14 cellular contexts compared by ENCODE assay signal in the genomic region with DNA sequence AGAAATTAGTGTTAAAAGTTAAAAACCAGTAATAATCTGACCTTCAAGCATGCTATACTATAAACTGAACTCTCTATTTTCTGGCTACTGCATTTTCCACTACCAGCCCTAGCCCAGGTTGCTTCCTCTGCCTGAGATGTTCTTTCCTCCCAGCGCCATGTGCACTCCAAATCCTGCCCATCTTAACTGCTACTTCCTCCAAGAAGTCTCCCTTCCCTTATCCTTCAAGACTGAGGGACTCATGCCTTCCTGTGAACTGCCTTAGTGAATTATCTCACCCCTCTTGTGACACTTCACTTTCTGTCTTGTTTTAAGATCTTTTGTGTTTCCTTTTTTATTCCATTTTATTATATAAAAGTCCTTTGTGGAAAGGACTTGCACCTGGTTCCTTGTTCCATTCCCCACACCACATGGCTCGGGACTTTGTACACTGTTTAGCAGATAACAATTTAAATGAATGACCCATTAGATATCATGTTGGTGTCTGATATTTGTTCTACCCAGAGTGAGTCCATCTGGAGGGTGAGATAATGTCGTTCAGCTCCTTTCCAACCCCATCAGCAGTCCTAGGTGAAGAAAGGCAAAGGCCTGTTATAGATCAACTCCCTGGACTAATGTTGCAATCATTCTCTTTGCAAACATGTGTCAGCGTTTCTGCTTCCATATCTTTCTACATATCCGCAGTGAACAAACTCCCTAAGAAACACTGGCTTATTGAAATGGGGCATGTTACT. TPM values are rescaled to one million over a fixed set of nuclear protein-coding genes. Genes with fewer than 3 reads are reported as not detected.
A peak's percentile ranks its signal among the peaks of the same experiment; 100 is the strongest.
DNase-seq lines count a peak whose midpoint lies in the region; ATAC-seq and TF ChIP-seq lines count a peak whose summit lies in the region.
"Had no signal": no experiment of that assay in that cellular context is flagged by ENCODE, and none has a peak within 500 bp of the region (broad histone marks: within the 10 kb centered on the region; RNA-seq: fewer than 3 reads in every experiment).

No MANE protein-coding gene starts in this region.

- H3K27me3 ChIP-seq in A673 (replicated peaks; ENCODE audit: insufficient read depth, low read depth, low read length, poor library complexity) (no peaks in the 10 kb centered on the region), colonic mucosa (no peaks in the 10 kb centered on the region), right lobe of liver (no peaks in the 10 kb centered on the region), psoas muscle (ENCODE audit: insufficient read depth in 3 of 3, low read length in 2 of 3) (peaks cover 0 to 3% (median 2%) of the 10 kb centered on the region in 3 donors)

- H3K9ac ChIP-seq in colonic mucosa (ENCODE audit: low read depth in 2 of 2, low read length in 2 of 2), result no peak overlapping the region

- BruUV-seq in A673 (replicated peaks; lab: Mats Ljungman, UMichigan) (no TSS peak), OCI-LY7 (replicated peaks; lab: Mats Ljungman, UMichigan) (no TSS peak)

- H3K36me3 ChIP-seq in A673 (ENCODE audit: insufficient read depth, low read length, poor library complexity, severe bottlenecking) (no peaks in the 10 kb centered on the region), colonic mucosa (no peaks in the 10 kb centered on the region), right lobe of liver (no peaks in the 10 kb centered on the region), OCI-LY7 (ENCODE audit: insufficient read depth, low read length) (no peaks in the 10 kb centered on the region), psoas muscle (ENCODE audit: insufficient read depth in 1 of 2, low read depth in 1 of 2) (no peaks in the 10 kb centered on the region)

- ATAC-seq in right lobe of liver (peak; percentile 87 to 96 (median 90)), psoas muscle (no peak)

- H4K20me1 ChIP-seq in OCI-LY7 (ENCODE audit: insufficient read depth, low read length), result no peaks in the 10 kb centered on the region

- intact Hi-C loops in A673 (cut with micrococcal nuclease; ENCODE audit: unreplicated experiment), result no loop called here
- intact Hi-C loops in colonic mucosa (cut with DNase I), result no loop called here
- intact Hi-C loops in right lobe of liver (cut with DNase I), result no loop called here
- intact Hi-C loops in OCI-LY7 (cut with micrococcal nuclease; ENCODE audit: unreplicated experiment), result no loop called here
- intact Hi-C loops in psoas muscle (cut with DNase I), result no loop called here

- H3K9me3 ChIP-seq in A673 (ENCODE audit: low read depth, low read length, poor library complexity, severe bottlenecking) (no peaks in the 10 kb centered on the region), colonic mucosa (no peaks in the 10 kb centered on the region), right lobe of liver (no peaks in the 10 kb centered on the region), OCI-LY7 (ENCODE audit: low read length) (no peaks in the 10 kb centered on the region), psoas muscle (no peaks in the 10 kb centered on the region)

- H3K4me2 ChIP-seq in OCI-LY7 (ENCODE audit: low read length), result no peak overlapping the region

- CTCF ChIA-PET in A673 (lab: Charles Lee) (no interaction called here), OCI-LY7 (lab: Charles Lee; ENCODE audit: unreplicated experiment) (no interaction called here)

- 9% methylated on average over 5 of the region's 5 CpGs for WGBS in right lobe of liver (ENCODE audit: insufficient coverage, low coverage, low lambda C conversion rate, missing lambda C conversion rate)
- 80 to 85% (median 82%) methylated on average over 5 of the region's 5 CpGs for WGBS in psoas muscle, 3 donors

- peak overlapping the region; percentile 39 for H3K27ac ChIP-seq in A673 (ENCODE audit: low read depth, low read length, poor library complexity, severe bottlenecking)
- H3K27ac ChIP-seq in colonic mucosa, result peak overlapping the region; percentile 82
- peak overlapping the region; percentile 2 to 84 (median 25) for H3K27ac ChIP-seq in right lobe of liver
- H3K27ac ChIP-seq in OCI-LY7 (ENCODE audit: low read depth, low read length, poor library complexity, severe bottlenecking), result no peak overlapping the region
- no peak overlapping the region for H3K27ac ChIP-seq in psoas muscle
- H3K27ac ChIP-seq: skin epidermis had no signal

- H3K4me3 ChIP-seq in A673 (ENCODE audit: low read depth, low read length, poor library complexity, severe bottlenecking) (no peak overlapping the region), colonic mucosa (no peak overlapping the region), right lobe of liver (no peak overlapping the region), OCI-LY7 (ENCODE audit: low read depth, low read length, poor library complexity, severe bottlenecking) (no peak overlapping the region), psoas muscle (no peak overlapping the region)
- H3K4me3 ChIP-seq: skin epidermis had no signal

- POLR2A ChIA-PET in A673 (lab: Charles Lee; ENCODE audit: low non-redundant PET) (no interaction called here), OCI-LY7 (lab: Charles Lee) (no interaction called here)

- H3K79me2 ChIP-seq in OCI-LY7 (ENCODE audit: insufficient read depth, low read depth, low read length), result no peaks in the 10 kb centered on the region

- no peaks in the 10 kb centered on the region for H3K9me2 ChIP-seq in OCI-LY7 (ENCODE audit: insufficient read depth, low read length)

- TF ChIP-seq CTCF in A673 (conservative IDR thresholded peaks at IDR 0.05; ENCODE audit: low read depth, low read length) (no peak), colonic mucosa (IDR thresholded peaks at IDR 0.05) (no peak), right lobe of liver (IDR thresholded peaks at IDR 0.05) (no peak), OCI-LY7 (conservative IDR thresholded peaks at IDR 0.05; ENCODE audit: low read length) (no peak), psoas muscle (IDR thresholded peaks at IDR 0.05) (no peak)

- no peak overlapping the region for H2AFZ ChIP-seq in OCI-LY7 (ENCODE audit: low read length)

- no peak for TF ChIP-seq POLR2A in right lobe of liver (IDR thresholded peaks at IDR 0.05)

- peaks cover 33% of the 10 kb centered on the region for H3K4me1 ChIP-seq in A673 (ENCODE audit: insufficient read depth, low read length, poor library complexity, severe bottlenecking)
- peaks cover 8% of the 10 kb centered on the region for H3K4me1 ChIP-seq in colonic mucosa
- peaks cover 0 to 48% (median 14%) of the 10 kb centered on the region in 4 donors for H3K4me1 ChIP-seq in right lobe of liver
- H3K4me1 ChIP-seq in OCI-LY7 (ENCODE audit: insufficient read depth, low read length, poor library complexity, severe bottlenecking), result no peaks in the 10 kb centered on the region
- H3K4me1 ChIP-seq in psoas muscle, result no peaks in the 10 kb centered on the region

- DNase-seq in A673 (ENCODE audit: low spot score), result no peak
- peak; percentile 65 for DNase-seq in MV-4-11 (lab: John Stamatoyannopoulos, UW)
- peak; percentile 33 for DNase-seq in colonic mucosa
- DNase-seq in right lobe of liver, result peak in 1 of 3 donors; percentile 61
- no peak for DNase-seq in NCI-H1930 (lab: John Stamatoyannopoulos, UW)
- DNase-seq in OCI-LY7 (ENCODE audit: low spot score), result no peak
- DNase-seq in psoas muscle, result no peak
- DNase-seq in NCI-H1436 (lab: John Stamatoyannopoulos, UW), result no peak
- DNase-seq: activated CD4-positive, alpha-beta T cell treated with anti-CD3 and anti-CD28 coated beads for 4 hours; dermis blood vessel endothelial cell; midbrain; NCI-H2107; SHP77 had no signal

RNA-seq across cellular contexts. Expression of a gene that starts 20.9 kb away (rescaled TPM):
- 118 and 122 TPM in 2 replicates for total RNA-seq in A673 (2021)
- total RNA-seq in colonic mucosa, result 100 to 1,000 TPM in 1 of 2 donors, 10 to 100 TPM in 1; 83.3 to 101 TPM
- 10 to 100 TPM; 25.2 to 70.0 (median 39.5) TPM for total RNA-seq in right lobe of liver
- 29.4 and 37.6 TPM in 2 replicates for total RNA-seq in OCI-LY7 (2014; rRNA removed; shearing (Covaris generic))
- total RNA-seq in OCI-LY7 (2022), result 65.4 and 68.5 TPM in 2 replicates
- total RNA-seq in psoas muscle, result 10 to 100 TPM; 54.9 to 68.2 (median 58.9) TPM
- polyA plus RNA-seq in psoas muscle, result 10 to 100 TPM; 19.0 to 41.4 (median 37.5) TPM

Comparison
In these comparisons a context has a peak if more than half of its experiments do, and no peak if none do; other contexts are left out.
1. DNase-seq: peak in MV-4-11 (single experiment) and colonic mucosa (single experiment); none in A673 (single experiment), NCI-H1930 (0 of 2), OCI-LY7 (single experiment), psoas muscle (0 of 2) and NCI-H1436 (single experiment).
2. H3K27ac ChIP-seq: peak in A673 (single experiment), colonic mucosa (single experiment) and right lobe of liver (3 of 3); none in OCI-LY7 (single experiment) and psoas muscle (single experiment).
3. ATAC-seq: peak in right lobe of liver (4 of 4); none in psoas muscle (0 of 4).